Comparison of ENCODE assay signal across 1 cellular context in genomic region chrX:49167740-49168108, GRCh38.
TF ChIP-seq lines count a peak whose summit lies in the region.

No MANE protein-coding gene starts in this region.

TF ChIP-seq in liver, 16 proteins besides CTCF, POLR2A, EP300 and RAD21 (continued from another document):
- TF ChIP-seq, protein P1, sequence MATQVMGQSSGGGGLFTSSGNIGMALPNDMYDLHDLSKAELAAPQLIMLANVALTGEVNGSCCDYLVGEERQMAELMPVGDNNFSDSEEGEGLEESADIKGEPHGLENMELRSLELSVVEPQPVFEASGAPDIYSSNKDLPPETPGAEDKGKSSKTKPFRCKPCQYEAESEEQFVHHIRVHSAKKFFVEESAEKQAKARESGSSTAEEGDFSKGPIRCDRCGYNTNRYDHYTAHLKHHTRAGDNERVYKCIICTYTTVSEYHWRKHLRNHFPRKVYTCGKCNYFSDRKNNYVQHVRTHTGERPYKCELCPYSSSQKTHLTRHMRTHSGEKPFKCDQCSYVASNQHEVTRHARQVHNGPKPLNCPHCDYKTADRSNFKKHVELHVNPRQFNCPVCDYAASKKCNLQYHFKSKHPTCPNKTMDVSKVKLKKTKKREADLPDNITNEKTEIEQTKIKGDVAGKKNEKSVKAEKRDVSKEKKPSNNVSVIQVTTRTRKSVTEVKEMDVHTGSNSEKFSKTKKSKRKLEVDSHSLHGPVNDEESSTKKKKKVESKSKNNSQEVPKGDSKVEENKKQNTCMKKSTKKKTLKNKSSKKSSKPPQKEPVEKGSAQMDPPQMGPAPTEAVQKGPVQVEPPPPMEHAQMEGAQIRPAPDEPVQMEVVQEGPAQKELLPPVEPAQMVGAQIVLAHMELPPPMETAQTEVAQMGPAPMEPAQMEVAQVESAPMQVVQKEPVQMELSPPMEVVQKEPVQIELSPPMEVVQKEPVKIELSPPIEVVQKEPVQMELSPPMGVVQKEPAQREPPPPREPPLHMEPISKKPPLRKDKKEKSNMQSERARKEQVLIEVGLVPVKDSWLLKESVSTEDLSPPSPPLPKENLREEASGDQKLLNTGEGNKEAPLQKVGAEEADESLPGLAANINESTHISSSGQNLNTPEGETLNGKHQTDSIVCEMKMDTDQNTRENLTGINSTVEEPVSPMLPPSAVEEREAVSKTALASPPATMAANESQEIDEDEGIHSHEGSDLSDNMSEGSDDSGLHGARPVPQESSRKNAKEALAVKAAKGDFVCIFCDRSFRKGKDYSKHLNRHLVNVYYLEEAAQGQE (IDR thresholded peaks at IDR 0.05): no peak
- TF ChIP-seq RXRA (IDR thresholded peaks at IDR 0.05): no peak
- TF ChIP-seq FOXA2 (IDR thresholded peaks at IDR 0.05): no peak
- TF ChIP-seq MAX (IDR thresholded peaks at IDR 0.05): no peak
- TF ChIP-seq YY1 (IDR thresholded peaks at IDR 0.05): no peak
- TF ChIP-seq HNF4A (conservative IDR thresholded peaks at IDR 0.05): no peak
- no peak for TF ChIP-seq SP1 (IDR thresholded peaks at IDR 0.05)
- no peak for TF ChIP-seq JUND (IDR thresholded peaks at IDR 0.05)
- TF ChIP-seq EGR1 (IDR thresholded peaks at IDR 0.05; ENCODE audit: low read depth in 2 of 2): no peak
- no peak for TF ChIP-seq FOXA1 (IDR thresholded peaks at IDR 0.05)
- TF ChIP-seq GABPA (IDR thresholded peaks at IDR 0.05 in 1 of 2, conservative IDR thresholded peaks at IDR 0.05 in 1 of 2): no peak
- TF ChIP-seq, protein P2, sequence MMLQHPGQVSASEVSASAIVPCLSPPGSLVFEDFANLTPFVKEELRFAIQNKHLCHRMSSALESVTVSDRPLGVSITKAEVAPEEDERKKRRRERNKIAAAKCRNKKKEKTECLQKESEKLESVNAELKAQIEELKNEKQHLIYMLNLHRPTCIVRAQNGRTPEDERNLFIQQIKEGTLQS (IDR thresholded peaks at IDR 0.05): no peak
TF ChIP-seq in liver: peak in this region for 0.
